ENCODE assay signal across 2 cellular contexts in the genomic region with DNA sequence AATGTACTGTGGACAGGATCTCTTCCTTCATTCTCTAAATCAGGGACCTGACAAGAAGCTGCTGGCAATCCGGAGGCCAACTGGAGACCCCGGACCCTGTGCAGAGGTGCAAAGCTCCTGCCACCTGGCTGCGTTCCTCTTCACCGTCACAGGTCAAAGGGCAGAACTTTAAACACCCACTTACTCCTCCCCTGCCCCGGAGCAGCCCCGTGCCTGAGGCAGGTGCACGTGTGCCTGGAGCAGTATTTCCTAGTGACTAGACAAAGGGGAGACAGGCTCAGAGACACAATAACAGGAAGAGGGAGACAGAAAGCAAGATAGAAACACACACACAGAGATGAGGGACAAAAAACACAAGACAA.
TF ChIP-seq lines count a peak whose summit lies in the region.

No MANE protein-coding gene starts in this region.

TF ChIP-seq in HepG2, 621 proteins besides CTCF, POLR2A, EP300 and RAD21 (continued from another document and continues in another):
- TF ChIP-seq SP5 (CRISPR knock-in tag; IDR thresholded peaks at IDR 0.05; ENCODE audit: borderline replicate concordance, low read depth): peak; percentile 95
- no peak for TF ChIP-seq SNRNP70 (IDR thresholded peaks at IDR 0.05; ENCODE audit: low read depth, low read length)
- TF ChIP-seq MZF1 (CRISPR knock-in tag; IDR thresholded peaks at IDR 0.05; ENCODE audit: borderline replicate concordance): no peak
- peak; percentile 55; the same call in 1 of the 2 replicates for TF ChIP-seq HIVEP1 (CRISPR knock-in tag; IDR thresholded peaks at IDR 0.05)
- 0 out of 2 replicates have a peak, but pooled peaks have one; percentile 5 for TF ChIP-seq FOXA3 (CRISPR knock-in tag; IDR thresholded peaks at IDR 0.05)
- TF ChIP-seq, protein P1, sequence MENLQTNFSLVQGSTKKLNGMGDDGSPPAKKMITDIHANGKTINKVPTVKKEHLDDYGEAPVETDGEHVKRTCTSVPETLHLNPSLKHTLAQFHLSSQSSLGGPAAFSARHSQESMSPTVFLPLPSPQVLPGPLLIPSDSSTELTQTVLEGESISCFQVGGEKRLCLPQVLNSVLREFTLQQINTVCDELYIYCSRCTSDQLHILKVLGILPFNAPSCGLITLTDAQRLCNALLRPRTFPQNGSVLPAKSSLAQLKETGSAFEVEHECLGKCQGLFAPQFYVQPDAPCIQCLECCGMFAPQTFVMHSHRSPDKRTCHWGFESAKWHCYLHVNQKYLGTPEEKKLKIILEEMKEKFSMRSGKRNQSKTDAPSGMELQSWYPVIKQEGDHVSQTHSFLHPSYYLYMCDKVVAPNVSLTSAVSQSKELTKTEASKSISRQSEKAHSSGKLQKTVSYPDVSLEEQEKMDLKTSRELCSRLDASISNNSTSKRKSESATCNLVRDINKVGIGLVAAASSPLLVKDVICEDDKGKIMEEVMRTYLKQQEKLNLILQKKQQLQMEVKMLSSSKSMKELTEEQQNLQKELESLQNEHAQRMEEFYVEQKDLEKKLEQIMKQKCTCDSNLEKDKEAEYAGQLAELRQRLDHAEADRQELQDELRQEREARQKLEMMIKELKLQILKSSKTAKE (CRISPR knock-in tag; IDR thresholded peaks at IDR 0.05; ENCODE audit: borderline replicate concordance): peak; percentile 36; the same call in 1 of the 2 replicates
- 0 out of 2 replicates have a peak, but pooled peaks have one; percentile 17 for TF ChIP-seq HOXA3 (CRISPR knock-in tag; IDR thresholded peaks at IDR 0.05)
- TF ChIP-seq DPF2 (CRISPR knock-in tag; IDR thresholded peaks at IDR 0.05; ENCODE audit: borderline replicate concordance, low read depth): no peak
- TF ChIP-seq CC2D1A (CRISPR knock-in tag; IDR thresholded peaks at IDR 0.05): no peak
- peak; percentile 53; the same call in 1 of the 2 replicates for TF ChIP-seq HDAC2 (CRISPR knock-in tag; IDR thresholded peaks at IDR 0.05)
- TF ChIP-seq TAF1 (CRISPR knock-in tag; IDR thresholded peaks at IDR 0.05): no peak
- TF ChIP-seq BHLHE40 (IDR thresholded peaks at IDR 0.05; ENCODE audit: low read length): peak; percentile 91
- TF ChIP-seq ZNF746 (CRISPR knock-in tag; IDR thresholded peaks at IDR 0.05): 0 out of 2 replicates have a peak, but pooled peaks have one; percentile 7
- TF ChIP-seq, protein P2, sequence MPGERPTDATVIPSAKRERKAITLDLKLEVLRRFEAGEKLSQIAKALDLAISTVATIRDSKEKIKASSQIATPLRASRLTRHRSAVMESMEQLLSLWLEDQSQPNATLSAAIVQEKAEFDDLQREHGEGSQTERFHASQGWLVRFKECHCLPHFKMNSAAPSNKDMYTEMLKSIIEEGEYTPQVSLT (CRISPR knock-in tag; IDR thresholded peaks at IDR 0.05; ENCODE audit: borderline replicate concordance, low read depth): no peak
- TF ChIP-seq PRMT3 (CRISPR knock-in tag; IDR thresholded peaks at IDR 0.05; ENCODE audit: borderline replicate concordance, low read depth): 0 out of 2 replicates have a peak, but pooled peaks have one; percentile 47
- TF ChIP-seq BCL6 (CRISPR knock-in tag; IDR thresholded peaks at IDR 0.05): peak; percentile 49
- peak; percentile 43 to 78; a peak in 2 of 4 replicates for TF ChIP-seq NR2F1 (CRISPR knock-in tag; IDR thresholded peaks at IDR 0.05)
- no peak for TF ChIP-seq LCORL (IDR thresholded peaks at IDR 0.05)
- TF ChIP-seq LCORL (CRISPR knock-in tag; IDR thresholded peaks at IDR 0.05): no peak; the same call in 1 of the 2 replicates
- TF ChIP-seq, protein P3, sequence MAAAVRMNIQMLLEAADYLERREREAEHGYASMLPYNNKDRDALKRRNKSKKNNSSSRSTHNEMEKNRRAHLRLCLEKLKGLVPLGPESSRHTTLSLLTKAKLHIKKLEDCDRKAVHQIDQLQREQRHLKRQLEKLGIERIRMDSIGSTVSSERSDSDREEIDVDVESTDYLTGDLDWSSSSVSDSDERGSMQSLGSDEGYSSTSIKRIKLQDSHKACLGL (CRISPR knock-in tag; IDR thresholded peaks at IDR 0.05): peak; percentile 64; the same call in 1 of the 2 replicates
- peak; percentile 76; the same call in 1 of the 2 replicates for TF ChIP-seq SOX5 (CRISPR knock-in tag; IDR thresholded peaks at IDR 0.05; ENCODE audit: borderline replicate concordance)
- no peak for TF ChIP-seq ATM (IDR thresholded peaks at IDR 0.05; ENCODE audit: borderline replicate concordance)
- TF ChIP-seq, protein P4, sequence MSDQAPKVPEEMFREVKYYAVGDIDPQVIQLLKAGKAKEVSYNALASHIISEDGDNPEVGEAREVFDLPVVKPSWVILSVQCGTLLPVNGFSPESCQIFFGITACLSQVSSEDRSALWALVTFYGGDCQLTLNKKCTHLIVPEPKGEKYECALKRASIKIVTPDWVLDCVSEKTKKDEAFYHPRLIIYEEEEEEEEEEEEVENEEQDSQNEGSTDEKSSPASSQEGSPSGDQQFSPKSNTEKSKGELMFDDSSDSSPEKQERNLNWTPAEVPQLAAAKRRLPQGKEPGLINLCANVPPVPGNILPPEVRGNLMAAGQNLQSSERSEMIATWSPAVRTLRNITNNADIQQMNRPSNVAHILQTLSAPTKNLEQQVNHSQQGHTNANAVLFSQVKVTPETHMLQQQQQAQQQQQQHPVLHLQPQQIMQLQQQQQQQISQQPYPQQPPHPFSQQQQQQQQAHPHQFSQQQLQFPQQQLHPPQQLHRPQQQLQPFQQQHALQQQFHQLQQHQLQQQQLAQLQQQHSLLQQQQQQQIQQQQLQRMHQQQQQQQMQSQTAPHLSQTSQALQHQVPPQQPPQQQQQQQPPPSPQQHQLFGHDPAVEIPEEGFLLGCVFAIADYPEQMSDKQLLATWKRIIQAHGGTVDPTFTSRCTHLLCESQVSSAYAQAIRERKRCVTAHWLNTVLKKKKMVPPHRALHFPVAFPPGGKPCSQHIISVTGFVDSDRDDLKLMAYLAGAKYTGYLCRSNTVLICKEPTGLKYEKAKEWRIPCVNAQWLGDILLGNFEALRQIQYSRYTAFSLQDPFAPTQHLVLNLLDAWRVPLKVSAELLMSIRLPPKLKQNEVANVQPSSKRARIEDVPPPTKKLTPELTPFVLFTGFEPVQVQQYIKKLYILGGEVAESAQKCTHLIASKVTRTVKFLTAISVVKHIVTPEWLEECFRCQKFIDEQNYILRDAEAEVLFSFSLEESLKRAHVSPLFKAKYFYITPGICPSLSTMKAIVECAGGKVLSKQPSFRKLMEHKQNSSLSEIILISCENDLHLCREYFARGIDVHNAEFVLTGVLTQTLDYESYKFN (CRISPR knock-in tag; conservative IDR thresholded peaks at IDR 0.05): peak; percentile 18; the same call in 1 of the 2 replicates
- 0 out of 2 replicates have a peak, but pooled peaks have one; percentile 44 for TF ChIP-seq ZBTB7A (CRISPR knock-in tag; IDR thresholded peaks at IDR 0.05)
- 0 out of 2 replicates have a peak, but pooled peaks have one; percentile 88 for TF ChIP-seq ZNF367 (CRISPR knock-in tag; IDR thresholded peaks at IDR 0.05; ENCODE audit: borderline replicate concordance)
- TF ChIP-seq ZNF737 (CRISPR knock-in tag; IDR thresholded peaks at IDR 0.05; ENCODE audit: borderline replicate concordance): 0 out of 2 replicates have a peak, but pooled peaks have one; percentile 34
- no peak for TF ChIP-seq XRCC5 (optimal IDR thresholded peaks at IDR 0.05; ENCODE audit: low read length)
- TF ChIP-seq ZBTB42 (CRISPR knock-in tag; IDR thresholded peaks at IDR 0.05): peak; percentile 78
- 0 out of 2 replicates have a peak, but pooled peaks have one; percentile 11 for TF ChIP-seq KMT2A (CRISPR knock-in tag; IDR thresholded peaks at IDR 0.05)
- no peak; the same call in 1 of the 2 replicates for TF ChIP-seq ETV5 (CRISPR knock-in tag; IDR thresholded peaks at IDR 0.05; ENCODE audit: borderline replicate concordance)

TF ChIP-seq in WTC11, 78 proteins besides CTCF, POLR2A, EP300 and RAD21 (continued from another document):
- TF ChIP-seq ZNF138 (CRISPR knock-in tag; conservative IDR thresholded peaks at IDR 0.05) (no peak), NR1H2 (CRISPR knock-in tag; IDR thresholded peaks at IDR 0.05) (no peak), SMAD4 (CRISPR knock-in tag; IDR thresholded peaks at IDR 0.05) (no peak), JUN (CRISPR knock-in tag; IDR thresholded peaks at IDR 0.05) (no peak)
- TF ChIP-seq, protein P5, sequence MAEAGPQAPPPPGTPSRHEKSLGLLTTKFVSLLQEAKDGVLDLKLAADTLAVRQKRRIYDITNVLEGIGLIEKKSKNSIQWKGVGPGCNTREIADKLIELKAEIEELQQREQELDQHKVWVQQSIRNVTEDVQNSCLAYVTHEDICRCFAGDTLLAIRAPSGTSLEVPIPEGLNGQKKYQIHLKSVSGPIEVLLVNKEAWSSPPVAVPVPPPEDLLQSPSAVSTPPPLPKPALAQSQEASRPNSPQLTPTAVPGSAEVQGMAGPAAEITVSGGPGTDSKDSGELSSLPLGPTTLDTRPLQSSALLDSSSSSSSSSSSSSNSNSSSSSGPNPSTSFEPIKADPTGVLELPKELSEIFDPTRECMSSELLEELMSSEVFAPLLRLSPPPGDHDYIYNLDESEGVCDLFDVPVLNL (CRISPR knock-in tag; IDR thresholded peaks at IDR 0.05; ENCODE audit: borderline replicate concordance, low read depth): no peak
- TF ChIP-seq, protein P6, sequence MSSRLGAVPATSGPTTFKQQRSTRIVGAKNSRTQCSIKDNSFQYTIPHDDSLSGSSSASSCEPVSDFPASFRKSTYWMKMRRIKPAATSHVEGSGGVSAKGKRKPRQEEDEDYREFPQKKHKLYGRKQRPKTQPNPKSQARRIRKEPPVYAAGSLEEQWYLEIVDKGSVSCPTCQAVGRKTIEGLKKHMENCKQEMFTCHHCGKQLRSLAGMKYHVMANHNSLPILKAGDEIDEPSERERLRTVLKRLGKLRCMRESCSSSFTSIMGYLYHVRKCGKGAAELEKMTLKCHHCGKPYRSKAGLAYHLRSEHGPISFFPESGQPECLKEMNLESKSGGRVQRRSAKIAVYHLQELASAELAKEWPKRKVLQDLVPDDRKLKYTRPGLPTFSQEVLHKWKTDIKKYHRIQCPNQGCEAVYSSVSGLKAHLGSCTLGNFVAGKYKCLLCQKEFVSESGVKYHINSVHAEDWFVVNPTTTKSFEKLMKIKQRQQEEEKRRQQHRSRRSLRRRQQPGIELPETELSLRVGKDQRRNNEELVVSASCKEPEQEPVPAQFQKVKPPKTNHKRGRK (CRISPR knock-in tag; IDR thresholded peaks at IDR 0.05; ENCODE audit: borderline replicate concordance): no peak
